ENCODE assay signal across 20 cellular contexts in genomic region chr16:52925143-52925542, GRCh38.
"Had no signal": no experiment of that assay in that cellular context is flagged by ENCODE, and none has a peak within 500 bp of the region (broad histone marks: within the 10 kb centered on the region; RNA-seq: fewer than 3 reads in every experiment).

No MANE protein-coding gene starts in this region.

- H3K4me3 ChIP-seq: dorsolateral prefrontal cortex, lower lobe of right lung, ovary, psoas muscle, sigmoid colon, testis, tibial artery had no signal

- ATAC-seq: left ventricle myocardium superior, lower lobe of right lung, natural killer cell, psoas muscle, right cardiac atrium had no signal

- H3K27ac ChIP-seq: dorsolateral prefrontal cortex, lower lobe of right lung, ovary, psoas muscle, sigmoid colon, testis, tibial artery had no signal

- H3K4me1 ChIP-seq: lower lobe of right lung, psoas muscle, sigmoid colon, testis, tibial artery had no signal

- H3K27me3 ChIP-seq: ovary, sigmoid colon, testis, tibial artery had no signal

- H3K27ac Mint-ChIP-seq: immature natural killer cell, memory B cell, natural killer cell, type B pancreatic cell had no signal

- H3K4me3 Mint-ChIP-seq: immature natural killer cell, memory B cell, natural killer cell, type B pancreatic cell had no signal

- H3K36me3 ChIP-seq: lower lobe of right lung, ovary, sigmoid colon, tibial artery had no signal

- H3K36me3 Mint-ChIP-seq: immature natural killer cell, memory B cell, natural killer cell, type B pancreatic cell had no signal

- DNase-seq: dorsolateral prefrontal cortex; effector CD4-positive, alpha-beta T cell; hypothalamus; immature natural killer cell; islet precursor cell; left ventricle myocardium superior; lower lobe of right lung; natural killer cell; occipital lobe; ovary; posterior cingulate gyrus; psoas muscle; right cardiac atrium; sigmoid colon; stimulated activated naive CD4-positive, alpha-beta T cell; substantia nigra; testis; tibial artery had no signal

- H3K9me3 ChIP-seq: lower lobe of right lung, ovary, psoas muscle, sigmoid colon, testis had no signal

- H3K9me3 Mint-ChIP-seq: immature natural killer cell, type B pancreatic cell had no signal

- H3K4me1 Mint-ChIP-seq: immature natural killer cell, memory B cell, natural killer cell had no signal
